Comparison of ENCODE assay signal across 9 cellular contexts in the genomic region with DNA sequence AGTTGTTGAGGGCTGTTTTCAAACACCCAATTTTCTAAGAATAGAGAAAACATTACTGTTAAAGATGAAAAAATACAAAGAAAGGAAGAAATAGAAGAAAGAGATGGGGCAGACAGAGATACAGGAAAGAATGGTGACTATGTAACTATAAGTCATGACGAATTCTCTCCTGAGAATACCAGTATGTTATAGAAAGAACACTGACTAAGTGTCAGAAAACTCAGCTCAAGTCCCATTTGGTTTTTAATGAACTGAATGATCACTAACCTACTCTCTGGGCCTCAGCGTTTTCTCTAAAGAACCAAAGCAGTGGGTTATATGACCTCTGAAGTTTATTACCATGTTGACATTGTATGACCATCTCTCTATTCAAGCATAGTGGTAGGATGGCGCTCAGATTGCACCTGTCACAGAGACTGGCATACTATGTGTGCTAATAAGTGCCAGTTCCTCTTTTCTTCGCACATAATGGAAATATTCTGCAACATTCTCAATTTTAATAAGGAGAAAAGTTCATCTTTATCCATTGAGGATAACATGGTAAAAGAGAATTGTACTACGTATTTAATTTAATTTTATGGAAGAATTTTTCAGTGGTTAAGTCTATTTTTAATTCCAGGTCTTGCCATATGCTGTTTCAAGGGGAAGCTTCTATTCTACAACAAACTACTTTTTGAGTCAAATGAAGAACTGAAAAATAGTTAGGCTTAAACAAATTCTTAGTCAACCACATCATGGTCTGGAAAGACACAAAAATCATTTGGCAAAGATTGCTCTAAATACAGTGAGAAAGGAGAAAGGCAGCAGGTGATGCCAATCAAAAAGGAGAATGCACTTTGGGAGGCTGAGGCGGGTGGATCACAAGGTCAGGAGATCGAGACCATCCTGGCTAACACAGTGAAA. TPM values are rescaled to one million over a fixed set of nuclear protein-coding genes. Genes with fewer than 3 reads are reported as not detected.
DNase-seq lines count a peak whose midpoint lies in the region; ATAC-seq, FAIRE-seq and TF ChIP-seq lines count a peak whose summit lies in the region.
"Had no signal": no experiment of that assay in that cellular context is flagged by ENCODE, and none has a peak within 500 bp of the region (broad histone marks: within the 10 kb centered on the region; RNA-seq: fewer than 3 reads in every experiment).

No MANE protein-coding gene starts in this region.

- H2AFZ ChIP-seq in K562 (ENCODE audit: low read depth, low read length) = peak overlapping the region; percentile 95

- WGBS in K562 (ENCODE audit: insufficient coverage, low coverage, missing lambda C conversion rate) = 77% methylated on average over 7 of the region's 7 CpGs

- no peak for DNase-seq in K562 (ENCODE audit: extremely low read depth in 1 of 4, low spot score in 3 of 4)
- DNase-seq in NCI-H524 treated with DMSO at 0.1 percent for 48 hours (lab: John Stamatoyannopoulos, UW) = no peak
- no peak for DNase-seq in central memory CD4-positive, alpha-beta T cell
- DNase-seq in activated CD8-positive, alpha-beta memory T cell treated with anti-CD3 and anti-CD28 coated beads, Interleukin-2, amount 50 U/mL, for 48 hours = no peak
- DNase-seq: activated naive CD8-positive, alpha-beta T cell treated with anti-CD3 and anti-CD28 coated beads, Interleukin-2, amount 10 ng/mL, durations not matched to agents 7 days and 5 days; esophagus squamous epithelium had no signal

- no peaks in the 10 kb centered on the region for H3K27me3 ChIP-seq in K562 (ENCODE audit: control insufficient read depth in 2 of 2, insufficient read depth in 2 of 2, low read length in 2 of 2)
- H3K27me3 ChIP-seq: esophagus squamous epithelium had no signal

- FAIRE-seq in K562 (lab: Jason Lieb, UNC) = no peak

- no peak overlapping the region for H3K4me3 ChIP-seq in K562

- TF ChIP-seq EP300 in K562 (IDR thresholded peaks at IDR 0.05; ENCODE audit: low read length) = no peak

- H3K27ac ChIP-seq in K562 (ENCODE audit: extremely low read depth, low read depth, low read length) = no peak overlapping the region
- H3K27ac ChIP-seq: esophagus squamous epithelium had no signal

- H3K9me1 ChIP-seq in K562 (ENCODE audit: control insufficient read depth, insufficient read depth, low read length) = no peaks in the 10 kb centered on the region

- CTCF ChIA-PET in K562 (lab: Yijun Ruan, JAX; ENCODE audit: low intra/inter-chr PET ratio) = interaction anchor here (1.6 to 3.6 kb wide), 4 partner anchors 152 to 364 kb away, joined by 4 to 24 read pairs (median 5); partner anchors contain the start of gene CCDC83

- no TSS peak for BruUV-seq in K562 (replicated peaks; lab: Mats Ljungman, UMichigan)

- H3K9me3 ChIP-seq in K562 (replicated peaks; ENCODE audit: control insufficient read depth, insufficient read depth, low read depth, low read length) = no peaks in the 10 kb centered on the region
- H3K9me3 ChIP-seq: esophagus squamous epithelium had no signal

- no peak for TF ChIP-seq RAD21 in K562 (CRISPR knock-in tag; conservative IDR thresholded peaks at IDR 0.05 in 1 of 2, IDR thresholded peaks at IDR 0.05 in 1 of 2)

- no peaks in the 10 kb centered on the region for H3K79me2 ChIP-seq in K562 (ENCODE audit: control insufficient read depth, insufficient read depth, low read length)

- H3K9ac ChIP-seq in K562 (ENCODE audit: insufficient read depth in 1 of 2, low read depth in 2 of 2, low read length in 2 of 2) = no peak overlapping the region

- no peak for TF ChIP-seq POLR2A in K562 (conservative IDR thresholded peaks at IDR 0.05)

- H3K4me1 ChIP-seq in K562 (replicated peaks in 1 of 2; ENCODE audit: control insufficient read depth in 2 of 2, insufficient read depth in 2 of 2, low read length in 2 of 2) = peaks cover 3 to 14% of the 10 kb centered on the region in 2 experiments; a peak in 3 of 5 replicates

- TF ChIP-seq CTCF in K562 (IDR thresholded peaks at IDR 0.05 in 2 of 3, conservative IDR thresholded peaks at IDR 0.05 in 1 of 3; ENCODE audit: insufficient read depth in 2 of 3, low read depth in 1 of 3, low read length in 3 of 3) = no peak

- POLR2A ChIA-PET in K562 (lab: Yijun Ruan, JAX) = interaction anchor here (0.6 to 1.1 kb wide), 2 partner anchors 18 to 394 kb away, joined by 3 to 4 read pairs; no protein-coding TSS in a partner anchor

- no peaks in the 10 kb centered on the region for H3K36me3 ChIP-seq in K562 (ENCODE audit: control insufficient read depth, insufficient read depth, low read length)
- H3K36me3 ChIP-seq: esophagus squamous epithelium had no signal

- ATAC-seq in GM18861 (IDR thresholded peaks at IDR 0.05; ENCODE audit: unreplicated experiment) (peak; percentile 71), GM21447 (IDR thresholded peaks at IDR 0.05; ENCODE audit: unreplicated experiment) (peak; percentile 75), HG03159 (IDR thresholded peaks at IDR 0.05; ENCODE audit: unreplicated experiment) (peak; percentile 81), K562 (no peak)

- no peak overlapping the region for H3K4me2 ChIP-seq in K562 (ENCODE audit: insufficient read depth, low read length)

- no peaks in the 10 kb centered on the region for H4K20me1 ChIP-seq in K562 (replicated peaks; ENCODE audit: control insufficient read depth, insufficient read depth, low read length)

- in situ Hi-C loops in K562 (cut with MboI) = no loop called here

- intact Hi-C loops in K562 (cut with micrococcal nuclease) = loop anchor here (2.0 to 5.0 kb wide), 5 partner anchors 43 to 622 kb away; partner anchors contain the start of gene CCDC83

TF ChIP-seq in K562, 482 proteins besides CTCF, POLR2A, EP300 and RAD21:
- TF ChIP-seq SPI1 (IDR thresholded peaks at IDR 0.05; ENCODE audit: borderline replicate concordance, low read depth, low read length) (0 out of 2 replicates have a peak, but pooled peaks have one; percentile 38), ZNF778 (CRISPR knock-in tag; IDR thresholded peaks at IDR 0.05) (no peak)

RNA-seq across cellular contexts. Expression of gene EED, which starts 25.0 kb away (rescaled TPM):
- total RNA-seq in K562 (2011; cell fraction: chromatin; rRNA removed; ENCODE audit: low replicate concordance) = 50.8 and 171 TPM in 2 replicates
- total RNA-seq in K562 (2011; cell fraction: nucleolus; rRNA removed) = 21.7 and 26.6 TPM in 2 replicates
- total RNA-seq in K562 (2011; cell fraction: nucleoplasm; rRNA removed) = 72.6 and 106 TPM in 2 replicates
- total RNA-seq in K562 (2014; rRNA removed) (33.0 and 34.4 TPM in 2 replicates), K562 (2014; rRNA removed; fragmentation: Illumina TruSeq; extraction: Trizol) (57.1 and 62.6 TPM in 2 replicates), K562 (2015; rRNA removed; fragmentation: Illumina TruSeq; extraction: Trizol) (51.5 and 55.1 TPM in 2 replicates), K562 (2021) (47.4 and 47.8 TPM in 2 replicates)
- polyA plus RNA-seq in K562 (2011; rRNA removed) (61.6 and 99.5 TPM in 2 replicates), K562 (2014; fragmentation: Illumina TruSeq; extraction: Trizol) (41.9 and 43.1 TPM in 2 replicates), K562 (2014; fragmentation: Nextera tagmentation; extraction: Ambion mirVana) (100 to 1,000 TPM; 108 to 110 TPM), K562 (2014; rRNA removed) (47.3 and 48.0 TPM in 2 replicates)
- polyA plus RNA-seq in K562 (2011; cell fraction: cytosol; rRNA removed) = 16.1 and 24.9 TPM in 2 replicates
- 39.1 and 51.7 TPM in 2 replicates for polyA plus RNA-seq in K562 (2011; cell fraction: nucleus; rRNA removed)
- 32.5 and 74.9 TPM in 2 replicates for polyA plus RNA-seq in K562 (2012)
- polyA minus RNA-seq in K562 (2011; rRNA and poly(A)+ RNA removed) = 67.8 and 85.7 TPM in 2 replicates
- polyA minus RNA-seq in K562 (2011; cell fraction: cytosol; rRNA and poly(A)+ RNA removed) = 20.5 and 31.8 TPM in 2 replicates
- polyA minus RNA-seq in K562 (2011; cell fraction: nucleus; rRNA and poly(A)+ RNA removed) = 45.6 and 53.3 TPM in 2 replicates
